ENCODE assay signal across 8 cellular contexts in the genomic region with DNA sequence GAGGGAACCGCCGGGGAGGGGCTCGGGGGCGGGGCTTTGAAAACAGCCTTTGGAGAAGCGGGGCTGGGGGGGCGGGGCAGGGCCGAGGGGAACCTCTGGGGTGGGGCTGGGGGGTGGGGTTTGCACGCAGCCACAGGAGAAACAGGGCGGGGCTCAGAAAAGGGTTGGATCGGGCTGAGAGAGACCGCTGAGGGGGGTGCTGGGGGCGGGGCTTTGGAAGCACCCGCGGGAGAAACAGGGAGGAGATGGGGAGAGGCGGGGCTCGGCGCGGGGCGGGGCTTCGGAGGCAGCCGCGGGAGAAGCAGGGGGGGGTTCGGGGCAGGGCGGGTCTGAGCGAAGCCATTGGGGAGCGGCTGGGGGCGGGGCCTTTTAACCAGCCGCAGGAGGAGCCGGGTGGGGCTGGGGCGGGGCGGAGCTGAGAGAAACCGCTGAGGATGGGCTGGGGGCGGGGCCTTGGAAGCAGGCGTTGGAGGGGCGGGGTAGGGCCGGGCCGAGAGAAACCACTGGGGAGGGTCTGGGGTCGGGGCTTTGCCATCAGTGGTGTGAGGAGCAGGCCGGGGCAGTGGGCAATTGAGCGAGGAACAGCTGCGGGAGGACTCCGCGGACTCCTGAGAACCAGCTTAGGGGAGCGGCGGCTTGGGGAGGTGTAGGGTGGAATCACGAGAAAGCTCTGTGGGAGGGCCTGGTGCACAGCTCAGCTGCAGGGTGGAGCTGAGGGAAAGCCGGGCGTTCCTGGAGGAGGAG.
DNase-seq lines count a peak whose midpoint lies in the region; ATAC-seq lines count a peak whose summit lies in the region.

No MANE protein-coding gene starts in this region.

- DNase-seq in NCI-H524 (lab: John Stamatoyannopoulos, UW) (peak; percentile 78 to 90), left kidney (ENCODE audit: low read depth, low spot score) (peak; percentile 96), cerebellar nuclear complex (lab: John Stamatoyannopoulos, UW) (no peak)
- DNase-seq in activated CD4-positive, alpha-beta T cell treated with anti-CD3 and anti-CD28 coated beads for 48 hours = peak; percentile 93
- DNase-seq in stimulated activated CD4-positive, alpha-beta T cell treated with anti-CD3 and anti-CD28 coated beads, Interleukin-1b, Interleukin-23, amount 100 ng/mL, for 24 hours (ENCODE audit: low read depth in 4 of 4, low spot score in 1 of 4) = peak; percentile 62 to 79 (median 76)

- ATAC-seq in GM18511 (IDR thresholded peaks at IDR 0.05; ENCODE audit: unreplicated experiment) (peak; percentile 15), HG03354 (IDR thresholded peaks at IDR 0.05; ENCODE audit: poor library complexity, severe bottlenecking, unreplicated experiment) (peak; percentile 5)

- peak overlapping the region; percentile 85 for H3K27ac ChIP-seq in cingulate gyrus (ENCODE audit: low read depth, low read length)

Comparison
In these comparisons a context has a peak if more than half of its experiments do, and no peak if none do; other contexts are left out.
1. DNase-seq: peak in NCI-H524 (2 of 2), activated CD4-positive, alpha-beta T cell treated with anti-CD3 and anti-CD28 coated beads for 48 hours (single experiment), left kidney (single experiment) and stimulated activated CD4-positive, alpha-beta T cell treated with anti-CD3 and anti-CD28 coated beads, Interleukin-1b, Interleukin-23, amount 100 ng/mL, for 24 hours (4 of 4); none in cerebellar nuclear complex (0 of 2).